ENCODE assay signal across 8 cellular contexts in the genomic region with DNA sequence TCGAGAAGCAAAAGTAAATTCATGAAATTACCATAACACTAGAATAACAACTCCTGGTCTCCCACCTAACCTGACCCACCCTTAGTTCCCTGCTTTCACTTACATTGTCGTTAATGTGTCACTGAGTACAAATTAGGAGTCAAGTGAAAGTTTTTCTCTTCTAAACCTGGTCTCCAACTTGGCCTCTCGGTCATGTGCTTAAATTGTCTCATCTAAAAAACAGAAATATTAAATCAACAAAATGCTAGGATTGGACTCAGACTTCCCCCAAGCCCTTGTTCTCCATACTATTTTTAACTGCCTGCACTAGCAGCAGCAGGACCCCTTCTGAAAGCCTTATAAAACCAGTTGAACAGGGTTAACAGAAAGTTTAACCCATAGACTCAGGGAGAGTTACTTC. TPM values are rescaled to one million over a fixed set of nuclear protein-coding genes. Genes with fewer than 3 reads are reported as not detected.
DNase-seq lines count a peak whose midpoint lies in the region; ATAC-seq and TF ChIP-seq lines count a peak whose summit lies in the region.

No MANE protein-coding gene starts in this region.

- H3K27ac Mint-ChIP-seq in IgD-negative memory B cell: peak overlapping the region; percentile 88 to 100 (median 92)
- H3K27ac Mint-ChIP-seq in effector memory CD8-positive, alpha-beta T cell: peak overlapping the region in 1 of 2 donors; percentile 49

- H3K18ac ChIP-seq in mesendoderm (ENCODE audit: low read length): no peak overlapping the region

- H3K4me1 ChIP-seq in DND-41 (ENCODE audit: insufficient read depth, low read length): peaks cover 31% of the 10 kb centered on the region
- no peaks in the 10 kb centered on the region for H3K4me1 ChIP-seq in effector memory CD4-positive, alpha-beta T cell (ENCODE audit: control insufficient read depth, insufficient read depth, low read length, poor library complexity, severe bottlenecking)
- H3K4me1 ChIP-seq in mesendoderm (ENCODE audit: control insufficient read depth, low read depth, low read length): no peaks in the 10 kb centered on the region

- no peak overlapping the region for H2BK15ac ChIP-seq in mesendoderm (replicated peaks; ENCODE audit: low read depth)

- H3K23ac ChIP-seq in mesendoderm (ENCODE audit: low read length): no peak overlapping the region

- H4K5ac ChIP-seq in mesendoderm (ENCODE audit: low read length): no peak overlapping the region

- peak overlapping the region; percentile 88 to 100 (median 99) for H3K4me3 Mint-ChIP-seq in IgD-negative memory B cell
- H3K4me3 Mint-ChIP-seq in effector memory CD8-positive, alpha-beta T cell: peak overlapping the region in 1 of 2 donors; percentile 99

- no peak overlapping the region for H4K8ac ChIP-seq in mesendoderm (ENCODE audit: low read depth, low read length)

- ATAC-seq in DND-41 (ENCODE audit: insufficient read depth, low read depth): no peak
- no peak for ATAC-seq in left lobe of liver
- ATAC-seq in effector memory CD8-positive, alpha-beta T cell (replicated peaks): no peak

- peaks cover 31% of the 10 kb centered on the region for H4K20me1 ChIP-seq in DND-41 (ENCODE audit: insufficient read depth, low read length)

- H2AK5ac ChIP-seq in mesendoderm (ENCODE audit: low read length): no peak overlapping the region

- H3K79me2 ChIP-seq in DND-41 (ENCODE audit: insufficient read depth, low read length) (peaks cover 47% of the 10 kb centered on the region), mesendoderm (ENCODE audit: control insufficient read depth, insufficient read depth, low read length) (peaks cover 21% of the 10 kb centered on the region)

- no peak for DNase-seq in DND-41
- DNase-seq in effector memory CD4-positive, alpha-beta T cell: no peak
- DNase-seq in pons (ENCODE audit: low spot score): peak; percentile 33
- no peak for DNase-seq in DMS79 treated with DMSO at 0.1 percent for 48 hours (lab: John Stamatoyannopoulos, UW)
- DNase-seq in left lobe of liver (ENCODE audit: low spot score): no peak
- no peak for DNase-seq in mesendoderm
- no peak for DNase-seq in effector memory CD8-positive, alpha-beta T cell

- H3K4me2 ChIP-seq in DND-41 (ENCODE audit: insufficient read depth, low read length) (peak overlapping the region; percentile 82), mesendoderm (ENCODE audit: low read length) (no peak overlapping the region)

- H3K36me3 Mint-ChIP-seq in IgD-negative memory B cell: peaks cover 24% of the 10 kb centered on the region
- H3K36me3 Mint-ChIP-seq in effector memory CD8-positive, alpha-beta T cell (ENCODE audit: insufficient read depth): peaks cover 46% of the 10 kb centered on the region

- H3K36me3 ChIP-seq in DND-41 (ENCODE audit: insufficient read depth, low read length) (peaks cover 28% of the 10 kb centered on the region), mesendoderm (ENCODE audit: control insufficient read depth, insufficient read depth, low read length) (no peaks in the 10 kb centered on the region)
- peaks cover 27% of the 10 kb centered on the region for H3K36me3 ChIP-seq in effector memory CD4-positive, alpha-beta T cell (ENCODE audit: control insufficient read depth, insufficient read depth, low read length)

- no peak for TF ChIP-seq CTCF in DND-41 (IDR thresholded peaks at IDR 0.05; ENCODE audit: borderline replicate concordance, extremely low read depth, low read length, poor library complexity, severe bottlenecking)

- peak overlapping the region; percentile 98 for H3K9ac ChIP-seq in DND-41 (ENCODE audit: low read depth, low read length)
- no peak overlapping the region for H3K9ac ChIP-seq in mesendoderm (ENCODE audit: low read length)

- H3K4me1 Mint-ChIP-seq in IgD-negative memory B cell: peaks cover 17 to 34% (median 21%) of the 10 kb centered on the region in 3 donors
- peaks cover 22 to 26% of the 10 kb centered on the region in 2 donors for H3K4me1 Mint-ChIP-seq in effector memory CD8-positive, alpha-beta T cell (ENCODE audit: low read depth in 2 of 2)

- H3K9me3 Mint-ChIP-seq in IgD-negative memory B cell: peaks cover 0 to 3% (median 3%) of the 10 kb centered on the region in 3 donors
- H3K9me3 Mint-ChIP-seq in effector memory CD8-positive, alpha-beta T cell: no peaks in the 10 kb centered on the region

- H3K27me3 Mint-ChIP-seq in IgD-negative memory B cell: no peaks in the 10 kb centered on the region
- H3K27me3 Mint-ChIP-seq in effector memory CD8-positive, alpha-beta T cell: no peaks in the 10 kb centered on the region

- 0 out of 2 replicates have a peak overlapping the region, but pooled peaks have one; percentile 13 for H2AFZ ChIP-seq in DND-41 (ENCODE audit: low read depth, low read length)

- H3K9me3 ChIP-seq in DND-41 (ENCODE audit: insufficient read depth, low read length, severe bottlenecking): no peaks in the 10 kb centered on the region
- no peaks in the 10 kb centered on the region for H3K9me3 ChIP-seq in effector memory CD4-positive, alpha-beta T cell (ENCODE audit: control insufficient read depth, low read length)

- WGBS in mesendoderm (ENCODE audit: extremely low coverage, insufficient coverage, low lambda C conversion rate): no CpG with 5 or more reads among the region's 3 CpGs

- H3K79me1 ChIP-seq in mesendoderm (ENCODE audit: low read length): peaks cover 2% of the 10 kb centered on the region

- H3K27me3 ChIP-seq in DND-41 (ENCODE audit: insufficient read depth, low read length, poor library complexity): no peaks in the 10 kb centered on the region
- H3K27me3 ChIP-seq in effector memory CD4-positive, alpha-beta T cell (replicated peaks; ENCODE audit: control insufficient read depth, insufficient read depth, low read length, poor library complexity, severe bottlenecking): no peaks in the 10 kb centered on the region
- no peaks in the 10 kb centered on the region for H3K27me3 ChIP-seq in mesendoderm (ENCODE audit: insufficient read depth, low read length, poor library complexity)

- H3K56ac ChIP-seq in mesendoderm (ENCODE audit: low read length): no peak overlapping the region

- no peak overlapping the region for H3K4ac ChIP-seq in mesendoderm (ENCODE audit: low read depth, low read length)

- no peak overlapping the region for H2BK5ac ChIP-seq in mesendoderm (ENCODE audit: low read length)

- H3K27ac ChIP-seq in DND-41 (ENCODE audit: low read length): peak overlapping the region; percentile 100
- no peak overlapping the region for H3K27ac ChIP-seq in effector memory CD4-positive, alpha-beta T cell (ENCODE audit: insufficient read depth, low read length, poor library complexity, severe bottlenecking)
- no peak overlapping the region for H3K27ac ChIP-seq in mesendoderm (ENCODE audit: low read depth, low read length)

- H3K4me3 ChIP-seq in DND-41 (ENCODE audit: low read depth in 1 of 2, low read length in 2 of 2): peak overlapping the region in 1 of 2 experiments; percentile 98; a peak in 2 of 4 replicates
- peak overlapping the region; percentile 90 for H3K4me3 ChIP-seq in effector memory CD4-positive, alpha-beta T cell (ENCODE audit: insufficient read depth, low read depth, low read length, poor library complexity, severe bottlenecking)
- no peak overlapping the region for H3K4me3 ChIP-seq in mesendoderm (ENCODE audit: low read length)

- H2BK120ac ChIP-seq in mesendoderm (ENCODE audit: low read depth, low read length): no peak overlapping the region

RNA-seq across cellular contexts. Expression of a gene that starts 1.8 kb away (rescaled TPM):
- polyA plus RNA-seq in IgD-negative memory B cell: 669 TPM
- 55.0 TPM for total RNA-seq in left lobe of liver
- 9.7 TPM for polyA plus RNA-seq in mesendoderm (2013, experiment 1 of 2)
- polyA plus RNA-seq in mesendoderm (2013, experiment 2 of 2): 10.6 TPM
